Comparison of ENCODE assay signal across 18 cellular contexts in the genomic region with DNA sequence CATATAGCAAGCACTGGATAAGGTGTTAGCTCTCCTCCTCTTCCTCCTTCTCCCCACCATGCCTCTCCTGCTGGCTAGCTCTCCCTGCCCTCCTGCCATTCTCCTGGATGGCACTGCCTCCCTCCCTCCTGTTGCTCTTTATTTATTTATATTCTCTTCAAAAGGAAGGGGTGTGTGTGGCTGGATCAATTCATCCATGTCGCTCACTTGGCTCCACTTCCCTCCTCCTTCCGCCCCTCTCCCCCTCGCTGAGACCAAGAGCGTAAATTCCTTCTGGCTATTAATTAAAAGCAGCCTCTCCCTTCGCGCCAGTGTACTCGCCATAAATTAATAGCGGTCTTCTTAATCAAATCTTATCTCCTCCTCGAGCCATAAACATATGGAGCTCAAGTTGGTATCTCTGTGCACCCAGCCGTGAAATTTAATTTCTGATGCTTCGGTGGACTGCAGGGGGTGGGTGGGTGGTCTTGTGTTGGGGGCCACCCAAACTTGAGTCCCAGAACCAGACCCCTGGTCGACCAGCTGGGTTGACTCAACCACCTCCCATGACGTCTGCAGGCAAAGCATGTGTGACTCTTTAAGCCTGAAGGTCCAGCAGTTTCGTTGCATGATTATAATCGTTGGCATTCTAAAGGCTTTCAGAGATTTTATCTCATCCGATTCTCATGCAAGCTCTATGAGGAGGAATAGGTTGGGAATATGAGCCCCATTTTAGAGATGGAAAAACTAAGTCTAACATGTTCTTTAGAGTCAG. TPM values are rescaled to one million over a fixed set of nuclear protein-coding genes. Genes with fewer than 3 reads are reported as not detected.
DNase-seq lines count a peak whose midpoint lies in the region; ATAC-seq and TF ChIP-seq lines count a peak whose summit lies in the region.
"Had no signal": no experiment of that assay in that cellular context is flagged by ENCODE, and none has a peak within 500 bp of the region (broad histone marks: within the 10 kb centered on the region; RNA-seq: fewer than 3 reads in every experiment).

No MANE protein-coding gene starts in this region.

- POLR2A ChIA-PET in WTC11 (lab: Charles Lee) = interaction anchor here (1.1 kb wide), 1 partner anchor 61 kb away, joined by 4 read pairs; no protein-coding TSS in a partner anchor

- H3K27me3 Mint-ChIP-seq in WTC11 (ENCODE audit: low read depth) = no peaks in the 10 kb centered on the region
- H3K27me3 Mint-ChIP-seq: activated CD8-positive, alpha-beta memory T cell treated with anti-CD3 and anti-CD28 coated beads, Interleukin-2, amount 10 ng/mL, durations not matched to agents 7 days and 5 days had no signal

- DNase-seq in NCI-H510A treated with DMSO at 0.1 percent for 48 hours (lab: John Stamatoyannopoulos, UW) (peak; percentile 83), NCI-H510A (lab: John Stamatoyannopoulos, UW) (no peak), NCI-H1417 (lab: John Stamatoyannopoulos, UW) (peak; percentile 37 to 80 (median 52)), WTC11 (ENCODE audit: low spot score) (no peak), retina (peak; percentile 51), SIG-M5 treated with dmso at 0.1 percent for 504 hours (lab: John Stamatoyannopoulos, UW; ENCODE audit: unreplicated experiment) (no peak), SW 1271 (lab: John Stamatoyannopoulos, UW) (no peak)
- DNase-seq: activated CD4-positive, alpha-beta T cell treated with anti-CD3 and anti-CD28 coated beads for 1 hour; activated CD8-positive, alpha-beta memory T cell treated with anti-CD3 and anti-CD28 coated beads, Interleukin-2, amount 10 ng/mL, durations not matched to agents 7 days and 5 days; activated effector memory CD4-positive, alpha-beta T cell treated with anti-CD3 and anti-CD28 coated beads, Interleukin-2, amount 50 U/mL, for 16 hours; amniotic stem cell; KG1; NCI-H1092; stimulated activated CD4-positive, alpha-beta T cell treated with anti-CD3 and anti-CD28 coated beads, Interleukin-15, amount 100 ng/mL, for 24 hours; stimulated activated naive CD4-positive, alpha-beta T cell; T1000 had no signal

- ATAC-seq in WTC11 (no peak), GM19035 (IDR thresholded peaks at IDR 0.05; ENCODE audit: unreplicated experiment) (no peak)
- ATAC-seq: activated CD8-positive, alpha-beta memory T cell treated with anti-CD3 and anti-CD28 coated beads, Interleukin-2, amount 10 ng/mL, durations not matched to agents 7 days and 5 days; left lobe of liver had no signal

- no peak overlapping the region for H3K4me3 Mint-ChIP-seq in WTC11
- H3K4me3 Mint-ChIP-seq: activated CD8-positive, alpha-beta memory T cell treated with anti-CD3 and anti-CD28 coated beads, Interleukin-2, amount 10 ng/mL, durations not matched to agents 7 days and 5 days had no signal

- no peak for TF ChIP-seq CTCF in WTC11 (IDR thresholded peaks at IDR 0.05)

- CTCF ChIA-PET in WTC11 (lab: Charles Lee) = interaction anchor here (0.5 to 2.9 kb wide), 34 partner anchors 7 to 413 kb away, joined by 3 to 31 read pairs (median 4); a partner anchor contains a TSS

- H3K27ac Mint-ChIP-seq in WTC11 = no peak overlapping the region
- H3K27ac Mint-ChIP-seq: activated CD8-positive, alpha-beta memory T cell treated with anti-CD3 and anti-CD28 coated beads, Interleukin-2, amount 10 ng/mL, durations not matched to agents 7 days and 5 days had no signal

- no peaks in the 10 kb centered on the region for H3K9me3 Mint-ChIP-seq in WTC11

- no peaks in the 10 kb centered on the region for H3K36me3 Mint-ChIP-seq in WTC11
- H3K36me3 Mint-ChIP-seq: activated CD8-positive, alpha-beta memory T cell treated with anti-CD3 and anti-CD28 coated beads, Interleukin-2, amount 10 ng/mL, durations not matched to agents 7 days and 5 days had no signal

- H3K4me1 Mint-ChIP-seq in WTC11 = peaks cover 51% of the 10 kb centered on the region

TF ChIP-seq in WTC11, 78 proteins besides CTCF, POLR2A, EP300 and RAD21:
- TF ChIP-seq GTF2I (CRISPR knock-in tag; conservative IDR thresholded peaks at IDR 0.05) = 0 out of 2 replicates have a peak, but pooled peaks have one; percentile 17
- TF ChIP-seq JAZF1 (CRISPR knock-in tag; IDR thresholded peaks at IDR 0.05) = no peak
- no peak for TF ChIP-seq FOXJ3 (CRISPR knock-in tag; IDR thresholded peaks at IDR 0.05; ENCODE audit: borderline replicate concordance)
- no peak for TF ChIP-seq NR3C1 (CRISPR knock-in tag; conservative IDR thresholded peaks at IDR 0.05; ENCODE audit: low read depth)
TF ChIP-seq in WTC11: peak in this region for 1.

RNA-seq across cellular contexts. Expression of a gene that starts 57.9 kb away (rescaled TPM):
- total RNA-seq in WTC11 (2021) = 13.5 to 14.8 TPM (median 14.3 TPM) in 3 replicates

Comparison
In these comparisons a context has a peak if more than half of its experiments do, and no peak if none do; other contexts are left out.
1. DNase-seq: peak in NCI-H510A treated with DMSO at 0.1 percent for 48 hours (single experiment), NCI-H1417 (3 of 3) and retina (single experiment); none in NCI-H510A (single experiment), WTC11 (single experiment), SIG-M5 treated with dmso at 0.1 percent for 504 hours (single experiment) and SW 1271 (0 of 2).